1 cellular context compared by ENCODE assay signal in genomic region chr11:14584595-14584994, GRCh38.
A peak's percentile ranks its signal among the peaks of the same experiment; 100 is the strongest.
TF ChIP-seq lines count a peak whose summit lies in the region.

No MANE protein-coding gene starts in this region.

TF ChIP-seq in HepG2, 621 proteins besides CTCF, POLR2A, EP300 and RAD21 (continued from another document and continues in another):
- TF ChIP-seq TFE3 (CRISPR knock-in tag; IDR thresholded peaks at IDR 0.05) (peak; percentile 67), ZNF143 (CRISPR knock-in tag; IDR thresholded peaks at IDR 0.05) (no peak), KDM5A (IDR thresholded peaks at IDR 0.05; ENCODE audit: borderline replicate concordance, low read length) (no peak), NR2F6 (IDR thresholded peaks at IDR 0.05) (peak; percentile 72), NR2F6 (CRISPR knock-in tag; IDR thresholded peaks at IDR 0.05) (peak; percentile 91), ZFP90 (CRISPR knock-in tag; IDR thresholded peaks at IDR 0.05; ENCODE audit: borderline replicate concordance) (no peak), JUND (CRISPR knock-in tag; IDR thresholded peaks at IDR 0.05) (no peak), MAFK (conservative IDR thresholded peaks at IDR 0.05 in 1 of 2, IDR thresholded peaks at IDR 0.05 in 1 of 2; ENCODE audit: low read length in 2 of 2) (peak in 1 of 2 experiments; percentile 22; a peak in 1 of 4 replicates), CBX5 (CRISPR knock-in tag; IDR thresholded peaks at IDR 0.05; ENCODE audit: borderline replicate concordance) (0 out of 2 replicates have a peak, but pooled peaks have one; percentile 27), MYC (CRISPR knock-in tag; IDR thresholded peaks at IDR 0.05; ENCODE audit: borderline replicate concordance) (no peak), GPN1 (CRISPR knock-in tag; IDR thresholded peaks at IDR 0.05; ENCODE audit: borderline replicate concordance) (no peak), SNAPC5 (CRISPR knock-in tag; IDR thresholded peaks at IDR 0.05; ENCODE audit: borderline replicate concordance) (peak; percentile 74; the same call in 1 of the 2 replicates), REL (CRISPR knock-in tag; conservative IDR thresholded peaks at IDR 0.05) (no peak), GMEB1 (CRISPR knock-in tag; IDR thresholded peaks at IDR 0.05; ENCODE audit: borderline replicate concordance) (0 out of 2 replicates have a peak, but pooled peaks have one; percentile 23), SMAD3 (CRISPR knock-in tag; IDR thresholded peaks at IDR 0.05) (0 out of 2 replicates have a peak, but pooled peaks have one; percentile 68), ZNF598 (CRISPR knock-in tag; IDR thresholded peaks at IDR 0.05; ENCODE audit: borderline replicate concordance) (no peak), IKZF5 (CRISPR knock-in tag; IDR thresholded peaks at IDR 0.05) (0 out of 2 replicates have a peak, but pooled peaks have one; percentile 49), EED (CRISPR knock-in tag; IDR thresholded peaks at IDR 0.05) (no peak), SCMH1 (CRISPR knock-in tag; IDR thresholded peaks at IDR 0.05; ENCODE audit: borderline replicate concordance) (no peak), SOX5 (CRISPR knock-in tag; IDR thresholded peaks at IDR 0.05; ENCODE audit: borderline replicate concordance) (peak; percentile 80), PRPF4 (IDR thresholded peaks at IDR 0.05; ENCODE audit: low read depth, low read length, poor library complexity, severe bottlenecking) (no peak), FOXP4 (CRISPR knock-in tag; IDR thresholded peaks at IDR 0.05) (peak; percentile 77), ZNF615 (CRISPR knock-in tag; IDR thresholded peaks at IDR 0.05; ENCODE audit: borderline replicate concordance) (no peak), SMAD9 (CRISPR knock-in tag; IDR thresholded peaks at IDR 0.05) (no peak), ZNF737 (CRISPR knock-in tag; IDR thresholded peaks at IDR 0.05; ENCODE audit: borderline replicate concordance) (no peak), THAP8 (CRISPR knock-in tag; IDR thresholded peaks at IDR 0.05; ENCODE audit: borderline replicate concordance) (no peak), ZNF569 (CRISPR knock-in tag; IDR thresholded peaks at IDR 0.05; ENCODE audit: borderline replicate concordance) (no peak), MXD1 (CRISPR knock-in tag; IDR thresholded peaks at IDR 0.05) (no peak), KLF9 (CRISPR knock-in tag; IDR thresholded peaks at IDR 0.05; ENCODE audit: low read depth) (no peak), ZGPAT (CRISPR knock-in tag; IDR thresholded peaks at IDR 0.05) (peak; percentile 51), PAXIP1 (CRISPR knock-in tag; conservative IDR thresholded peaks at IDR 0.05) (peak; percentile 90), TMF1 (CRISPR knock-in tag; IDR thresholded peaks at IDR 0.05; ENCODE audit: low read depth) (no peak), SP2 (CRISPR knock-in tag; IDR thresholded peaks at IDR 0.05) (no peak), MAX (IDR thresholded peaks at IDR 0.05) (peak; percentile 73), LCORL (IDR thresholded peaks at IDR 0.05) (no peak), LCORL (CRISPR knock-in tag; IDR thresholded peaks at IDR 0.05) (peak; percentile 88), NFE2L1 (CRISPR knock-in tag; IDR thresholded peaks at IDR 0.05; ENCODE audit: borderline replicate concordance) (no peak), GFI1 (CRISPR knock-in tag; IDR thresholded peaks at IDR 0.05; ENCODE audit: borderline replicate concordance) (peak; percentile 46; the same call in 1 of the 2 replicates), HNF1A (IDR thresholded peaks at IDR 0.05; ENCODE audit: low read depth) (peak; percentile 51; the same call in 1 of the 2 replicates), HNF1A (CRISPR knock-in tag; IDR thresholded peaks at IDR 0.05; ENCODE audit: borderline replicate concordance) (no peak), NFYC (CRISPR knock-in tag; IDR thresholded peaks at IDR 0.05) (no peak), CENPBD1 (CRISPR knock-in tag; IDR thresholded peaks at IDR 0.05; ENCODE audit: borderline replicate concordance, low read depth) (no peak), PHF20 (CRISPR knock-in tag; IDR thresholded peaks at IDR 0.05) (0 out of 2 replicates have a peak, but pooled peaks have one; percentile 23), ZNF430 (CRISPR knock-in tag; IDR thresholded peaks at IDR 0.05) (peak; percentile 23; the same call in 1 of the 2 replicates), JUNB (CRISPR knock-in tag; IDR thresholded peaks at IDR 0.05; ENCODE audit: borderline replicate concordance) (no peak)
